ENCODE assay signal across 24 cellular contexts in the genomic region with DNA sequence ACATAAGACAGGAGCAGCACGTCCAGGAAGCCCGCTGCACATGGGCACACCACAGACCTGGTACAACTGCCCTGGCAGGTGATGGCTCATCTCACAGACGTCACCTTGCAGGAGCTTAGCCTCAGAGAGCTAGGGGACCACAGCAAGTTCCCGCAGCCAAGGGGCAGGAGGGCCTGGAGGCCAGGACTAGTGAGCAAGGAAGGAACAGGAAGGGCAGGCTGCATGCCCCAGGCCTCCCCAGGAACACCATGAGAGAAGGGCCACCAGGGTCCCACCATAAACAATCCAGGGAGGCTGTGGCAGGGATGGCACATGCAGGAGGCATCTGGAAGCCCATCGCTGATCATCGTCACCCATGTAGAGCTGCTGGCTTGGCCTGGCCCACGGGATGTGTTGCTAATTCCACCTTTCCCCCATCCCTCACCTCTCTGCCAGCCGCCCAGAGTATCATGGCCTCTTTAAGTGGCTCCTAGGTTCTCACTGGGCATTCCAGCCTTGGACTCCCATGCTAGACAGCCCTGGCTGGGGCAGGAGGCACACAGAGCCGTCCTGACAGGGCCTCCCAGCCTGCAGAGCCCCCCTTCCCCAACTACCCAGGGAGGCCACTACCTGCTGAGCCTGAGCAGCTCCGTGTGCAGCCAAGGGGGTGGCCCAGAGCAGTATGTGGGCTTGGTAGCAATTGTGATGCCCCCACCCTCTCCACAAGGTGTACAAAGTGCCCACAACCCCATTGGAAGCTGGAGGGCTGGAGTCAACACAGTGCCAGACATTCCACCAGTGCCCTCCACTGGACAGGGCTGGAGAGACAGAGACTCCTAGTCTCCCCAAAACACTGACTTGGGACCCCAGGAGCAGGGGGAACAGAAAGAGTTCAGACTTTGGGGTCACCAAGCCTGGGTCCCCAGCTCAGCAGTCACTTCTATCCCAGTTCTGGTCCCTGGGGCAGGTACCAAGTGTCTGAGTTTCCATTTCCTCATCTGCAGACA. TPM values are rescaled to one million over a fixed set of nuclear protein-coding genes. Genes with fewer than 3 reads are reported as not detected.
A peak's percentile ranks its signal among the peaks of the same experiment; 100 is the strongest.
DNase-seq lines count a peak whose midpoint lies in the region; ATAC-seq and TF ChIP-seq lines count a peak whose summit lies in the region.
"Had no signal": no experiment of that assay in that cellular context is flagged by ENCODE, and none has a peak within 500 bp of the region (broad histone marks: within the 10 kb centered on the region; RNA-seq: fewer than 3 reads in every experiment).

No MANE protein-coding gene starts in this region.

- H3K4me1 Mint-ChIP-seq in chondrocyte (ENCODE audit: low read depth) = no peaks in the 10 kb centered on the region
- no peaks in the 10 kb centered on the region for H3K4me1 Mint-ChIP-seq in activated naive CD4-positive, alpha-beta T cell treated with anti-CD3 and anti-CD28 coated beads for 36 hours (ENCODE audit: low read depth)
- H3K4me1 Mint-ChIP-seq: CD8-positive, alpha-beta memory T cell; stimulated activated memory B cell treated with anti-CD40 and anti-IgM and Interleukin-4, amounts not matched to agents 10 μg/mL and 1 μg/mL and 100 μg/mL, for 72 hours had no signal

- H3K36me3 Mint-ChIP-seq in chondrocyte (ENCODE audit: low read depth) = no peaks in the 10 kb centered on the region
- no peaks in the 10 kb centered on the region for H3K36me3 Mint-ChIP-seq in activated naive CD4-positive, alpha-beta T cell treated with anti-CD3 and anti-CD28 coated beads for 36 hours (ENCODE audit: low read depth)
- H3K36me3 Mint-ChIP-seq: activated naive CD4-positive, alpha-beta T cell treated with anti-CD3 and anti-CD28 coated beads, Interleukin-2, amount 50 U/mL, for 72 hours; CD8-positive, alpha-beta memory T cell; stimulated activated memory B cell treated with anti-CD40 and anti-IgM and Interleukin-4, amounts not matched to agents 10 μg/mL and 1 μg/mL and 100 μg/mL, for 72 hours had no signal

- H3K27me3 Mint-ChIP-seq in chondrocyte (ENCODE audit: low read depth) = peaks cover 22% of the 10 kb centered on the region
- H3K27me3 Mint-ChIP-seq in activated naive CD4-positive, alpha-beta T cell treated with anti-CD3 and anti-CD28 coated beads for 36 hours (ENCODE audit: low read depth) = no peaks in the 10 kb centered on the region

- H3K4me3 ChIP-seq in GM06990 (replicated peaks; ENCODE audit: low read depth, low read length) (no peak overlapping the region), HEK293 (ENCODE audit: low read depth, low read length) (no peak overlapping the region)
- H3K4me3 ChIP-seq: lower lobe of right lung, right atrium auricular region, tibial artery had no signal

- CTCF ChIA-PET in HEK293 (lab: Yijun Ruan, JAX) = interaction anchor here (0.6 kb wide), 1 partner anchor 168 kb away, joined by 3 read pairs; no protein-coding TSS in a partner anchor
- CTCF ChIA-PET in activated naive CD4-positive, alpha-beta T cell treated with anti-CD3 and anti-CD28 coated beads for 36 hours (lab: Charles Lee) = no interaction called here

- H3K36me3 ChIP-seq in GM06990 (ENCODE audit: control insufficient read depth, insufficient read depth, low read length) (no peaks in the 10 kb centered on the region), HEK293 (ENCODE audit: control insufficient read depth in 2 of 2, insufficient read depth in 1 of 2, low read length in 2 of 2) (no peaks in the 10 kb centered on the region)
- H3K36me3 ChIP-seq: lower lobe of right lung, right atrium auricular region, tibial artery had no signal

- no peak overlapping the region for H3K27ac ChIP-seq in HEK293 (ENCODE audit: extremely low read depth, low read depth, low read length)
- H3K27ac ChIP-seq: lower lobe of right lung, right atrium auricular region, tibial artery had no signal

- no peak for DNase-seq in GM06990 (ENCODE audit: extremely low read depth, insufficient read length)
- peak; percentile 72 for DNase-seq in chondrocyte (ENCODE audit: low spot score)
- DNase-seq in pons (ENCODE audit: low spot score) = peak; percentile 57
- no peak for DNase-seq in NCI-H446 treated with DMSO at 0.1 percent for 48 hours (lab: John Stamatoyannopoulos, UW)
- DNase-seq in activated naive CD4-positive, alpha-beta T cell treated with anti-CD3 and anti-CD28 coated beads for 36 hours = no peak
- no peak for DNase-seq in GM13976 (ENCODE audit: low spot score)
- DNase-seq: activated CD4-positive, alpha-beta T cell treated with anti-CD3 and anti-CD28 coated beads, Interleukin-2, amount 50 U/mL, for 48 hours; activated T-cell treated with anti-CD3 and anti-CD28 coated beads, Interleukin-2, amount 50 U/mL, for 24 hours; DMS79 treated with DMSO at 0.1 percent for 48 hours; effector memory CD8-positive, alpha-beta T cell; lower lobe of right lung; MM.1S; NCI-H187; NCI-H345; occipital lobe; T-helper 1 cell had no signal

- POLR2A ChIA-PET in HEK293 (lab: Yijun Ruan, JAX) = no interaction called here

- no peaks in the 10 kb centered on the region for H3K4me1 ChIP-seq in HEK293 (ENCODE audit: control insufficient read depth, insufficient read depth, low read length)
- H3K4me1 ChIP-seq: lower lobe of right lung, right atrium auricular region, tibial artery had no signal

- H3K4me3 Mint-ChIP-seq in chondrocyte (ENCODE audit: unreplicated experiment) = no peak overlapping the region
- no peak overlapping the region for H3K4me3 Mint-ChIP-seq in activated naive CD4-positive, alpha-beta T cell treated with anti-CD3 and anti-CD28 coated beads for 36 hours
- H3K4me3 Mint-ChIP-seq: activated T-cell treated with anti-CD3 and anti-CD28 coated beads, Interleukin-2, amount 50 U/mL, for 24 hours; CD8-positive, alpha-beta memory T cell; effector memory CD8-positive, alpha-beta T cell; stimulated activated memory B cell treated with anti-CD40 and anti-IgM and Interleukin-4, amounts not matched to agents 10 μg/mL and 1 μg/mL and 100 μg/mL, for 72 hours had no signal

- no peaks in the 10 kb centered on the region; the same call in none of the 2 replicates for H3K27me3 ChIP-seq in GM06990 (replicated peaks; ENCODE audit: control insufficient read depth, insufficient read depth, low read length)
- H3K27me3 ChIP-seq: right atrium auricular region, tibial artery had no signal

- peak; percentile 13 for TF ChIP-seq CTCF in GM06990 (IDR thresholded peaks at IDR 0.05; ENCODE audit: insufficient read depth, low read length, poor library complexity, severe bottlenecking)
- TF ChIP-seq CTCF in HEK293 (tag by site-specific recombination; IDR thresholded peaks at IDR 0.05) = no peak
- no peak for TF ChIP-seq CTCF in chondrocyte (IDR thresholded peaks at IDR 0.05)
- no peak for TF ChIP-seq CTCF in GM13976 (IDR thresholded peaks at IDR 0.05; ENCODE audit: borderline replicate concordance, control extremely low read depth, extremely low read depth, insufficient read depth, missing control alignments)

- ATAC-seq in HG02885 (IDR thresholded peaks at IDR 0.05; ENCODE audit: poor library complexity, unreplicated experiment) = no peak
- ATAC-seq: activated naive CD4-positive, alpha-beta T cell treated with anti-CD3 and anti-CD28 coated beads, Interleukin-2, amount 50 U/mL, for 72 hours; effector memory CD8-positive, alpha-beta T cell; Right ventricle myocardium inferior; stimulated activated memory B cell treated with anti-CD40 and anti-IgM and Interleukin-4, amounts not matched to agents 10 μg/mL and 1 μg/mL and 100 μg/mL, for 72 hours had no signal

- H3K27ac Mint-ChIP-seq in chondrocyte (ENCODE audit: unreplicated experiment) = no peak overlapping the region
- no peak overlapping the region for H3K27ac Mint-ChIP-seq in activated naive CD4-positive, alpha-beta T cell treated with anti-CD3 and anti-CD28 coated beads for 36 hours
- H3K27ac Mint-ChIP-seq: activated naive CD4-positive, alpha-beta T cell treated with anti-CD3 and anti-CD28 coated beads, Interleukin-2, amount 50 U/mL, for 72 hours; activated T-cell treated with anti-CD3 and anti-CD28 coated beads, Interleukin-2, amount 50 U/mL, for 24 hours; CD8-positive, alpha-beta memory T cell; effector memory CD8-positive, alpha-beta T cell; stimulated activated memory B cell treated with anti-CD40 and anti-IgM and Interleukin-4, amounts not matched to agents 10 μg/mL and 1 μg/mL and 100 μg/mL, for 72 hours had no signal

- H3K9me3 Mint-ChIP-seq in chondrocyte (ENCODE audit: low read depth) = no peaks in the 10 kb centered on the region
- H3K9me3 Mint-ChIP-seq in activated naive CD4-positive, alpha-beta T cell treated with anti-CD3 and anti-CD28 coated beads for 36 hours = no peaks in the 10 kb centered on the region
- H3K9me3 Mint-ChIP-seq: activated naive CD4-positive, alpha-beta T cell treated with anti-CD3 and anti-CD28 coated beads, Interleukin-2, amount 50 U/mL, for 72 hours; activated T-cell treated with anti-CD3 and anti-CD28 coated beads, Interleukin-2, amount 50 U/mL, for 24 hours; effector memory CD8-positive, alpha-beta T cell; stimulated activated memory B cell treated with anti-CD40 and anti-IgM and Interleukin-4, amounts not matched to agents 10 μg/mL and 1 μg/mL and 100 μg/mL, for 72 hours had no signal

- no peaks in the 10 kb centered on the region for H3K9me3 ChIP-seq in HEK293 (ENCODE audit: control insufficient read depth, insufficient read depth, low read depth, low read length)
- H3K9me3 ChIP-seq: lower lobe of right lung, right atrium auricular region, tibial artery had no signal

- in situ Hi-C loops in GM13976 (cut with MboI; ENCODE audit: low sequenced_read_pairs, unreplicated experiment) = no loop called here

- intact Hi-C loops in activated naive CD4-positive, alpha-beta T cell treated with anti-CD3 and anti-CD28 coated beads for 36 hours (cut with micrococcal nuclease) = no loop called here

TF ChIP-seq in HEK293, 187 proteins besides CTCF, POLR2A, EP300 and RAD21 (continues in another document):
- TF ChIP-seq, protein P1, sequence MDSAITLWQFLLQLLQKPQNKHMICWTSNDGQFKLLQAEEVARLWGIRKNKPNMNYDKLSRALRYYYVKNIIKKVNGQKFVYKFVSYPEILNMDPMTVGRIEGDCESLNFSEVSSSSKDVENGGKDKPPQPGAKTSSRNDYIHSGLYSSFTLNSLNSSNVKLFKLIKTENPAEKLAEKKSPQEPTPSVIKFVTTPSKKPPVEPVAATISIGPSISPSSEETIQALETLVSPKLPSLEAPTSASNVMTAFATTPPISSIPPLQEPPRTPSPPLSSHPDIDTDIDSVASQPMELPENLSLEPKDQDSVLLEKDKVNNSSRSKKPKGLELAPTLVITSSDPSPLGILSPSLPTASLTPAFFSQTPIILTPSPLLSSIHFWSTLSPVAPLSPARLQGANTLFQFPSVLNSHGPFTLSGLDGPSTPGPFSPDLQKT (IDR thresholded peaks at IDR 0.05; ENCODE audit: borderline replicate concordance, low read depth, low read length) = no peak
- TF ChIP-seq ZNF830 (tag by site-specific recombination; IDR thresholded peaks at IDR 0.05; ENCODE audit: low read depth) = no peak

RNA-seq across cellular contexts. Expression of a gene that starts 35.5 kb away (rescaled TPM):
- 0.60 to 2.2 TPM (median 0.62 TPM) in 3 replicates for total RNA-seq in chondrocyte
- not detected for total RNA-seq in activated naive CD4-positive, alpha-beta T cell treated with anti-CD3 and anti-CD28 coated beads for 36 hours
- total RNA-seq: activated naive CD4-positive, alpha-beta T cell treated with anti-CD3 and anti-CD28 coated beads, Interleukin-2, amount 50 U/mL, for 72 hours; CD8-positive, alpha-beta memory T cell had no signal

Comparison
In these comparisons a context has a peak if more than half of its experiments do, and no peak if none do; other contexts are left out.
1. DNase-seq: peak in chondrocyte (single experiment) and pons (single experiment); none in GM06990 (single experiment), NCI-H446 treated with DMSO at 0.1 percent for 48 hours (single experiment), activated naive CD4-positive, alpha-beta T cell treated with anti-CD3 and anti-CD28 coated beads for 36 hours (single experiment) and GM13976 (single experiment).